In the genomic region with DNA sequence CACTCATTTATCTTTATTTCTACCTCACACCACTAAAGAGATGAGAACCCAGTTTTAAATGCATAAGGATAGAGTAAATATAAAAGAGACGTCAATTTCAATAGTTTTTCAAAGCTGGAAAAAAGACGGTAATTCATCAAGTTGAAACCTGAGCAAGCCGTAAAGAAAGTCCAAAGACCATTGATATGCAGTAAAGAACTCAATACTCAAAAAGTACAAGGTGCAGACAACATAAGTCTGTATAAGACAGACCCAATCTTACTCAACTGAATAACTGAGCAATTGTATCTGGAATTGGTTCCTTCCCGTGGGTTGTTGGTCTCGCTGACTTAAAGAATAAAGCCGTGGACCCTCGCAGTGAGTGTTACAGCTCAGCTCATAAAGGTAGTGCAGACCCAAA, we compare ENCODE assay signal across 7 cellular contexts.
"Had no signal": no experiment of that assay in that cellular context is flagged by ENCODE, and none has a peak within 500 bp of the region (broad histone marks: within the 10 kb centered on the region; RNA-seq: fewer than 3 reads in every experiment).

No MANE protein-coding gene starts in this region.

- FAIRE-seq: HepG2, HTR-8/SVneo, K562 had no signal

- H3K4me3 ChIP-seq: K562 had no signal

- H3K27ac Mint-ChIP-seq: IgD-negative memory B cell had no signal

- H3K27ac ChIP-seq: HL-60 had no signal

- H3K4me3 Mint-ChIP-seq: IgD-negative memory B cell had no signal

- DNase-seq: IMR-90, KBM-7 had no signal

- ATAC-seq: HepG2, K562 had no signal

- H3K27me3 Mint-ChIP-seq: IgD-negative memory B cell had no signal
